ENCODE assay signal across 8 cellular contexts in genomic region chr4:6716018-6716911, GRCh38. TPM values are rescaled to one million over a fixed set of nuclear protein-coding genes. Genes with fewer than 3 reads are reported as not detected.
DNase-seq lines count a peak whose midpoint lies in the region; ATAC-seq and TF ChIP-seq lines count a peak whose summit lies in the region.

Gene BLOC1S4 (plus strand): TSS chr4:6716174. CDS start chr4:6716210, 36 bp downstream.

- no peak for TF ChIP-seq EP300 in transverse colon (IDR thresholded peaks at IDR 0.05; ENCODE audit: low read depth)

- no peaks in the 10 kb centered on the region for H3K9me3 ChIP-seq in transverse colon

- H3K4me1 Mint-ChIP-seq in activated naive CD8-positive, alpha-beta T cell treated with anti-CD3 and anti-CD28 coated beads, Interleukin-2, amount 50 U/mL, for 24 hours: peaks cover 31% of the 10 kb centered on the region

- H3K36me3 Mint-ChIP-seq in activated naive CD8-positive, alpha-beta T cell treated with anti-CD3 and anti-CD28 coated beads, Interleukin-2, amount 50 U/mL, for 24 hours (ENCODE audit: low read depth): peaks cover 6% of the 10 kb centered on the region

- H3K4me3 Mint-ChIP-seq in activated naive CD8-positive, alpha-beta T cell treated with anti-CD3 and anti-CD28 coated beads, Interleukin-2, amount 50 U/mL, for 24 hours: peak within 1 kb of the TSS; percentile 91

- H3K27me3 ChIP-seq in transverse colon: no peaks in the 10 kb centered on the region

- peak within 1 kb of the TSS; percentile 99 for H3K27ac Mint-ChIP-seq in activated naive CD8-positive, alpha-beta T cell treated with anti-CD3 and anti-CD28 coated beads, Interleukin-2, amount 50 U/mL, for 24 hours

- 0 to 1% methylated on average over 34 to 71 of the region's 109 CpGs for WGBS in transverse colon (ENCODE audit: low coverage in 1 of 2), 2 donors

- H3K36me3 ChIP-seq in transverse colon: no peaks in the 10 kb centered on the region

- intact Hi-C loops in cardiac septum (cut with DNase I): loop anchor here (1.0 to 10.0 kb wide), 4 partner anchors 66 to 329 kb away; partner anchors contain the start of genes KIAA0232, MRFAP1 and TADA2B
- intact Hi-C loops in transverse colon (cut with DNase I; ENCODE audit: low total_unique reads): loop anchor here (10.0 kb wide), 1 partner anchor 189 kb away; the partner anchor contains the start of gene TBC1D14

- peak within 1 kb of the TSS; percentile 69 to 84 (median 74) for H3K4me3 ChIP-seq in transverse colon

- peak in 2 of 5 experiments; percentile 10 to 41 for TF ChIP-seq CTCF in transverse colon (IDR thresholded peaks at IDR 0.05)

- H3K4me1 ChIP-seq in transverse colon: peaks cover 4 to 26% (median 12%) of the 10 kb centered on the region in 4 donors

- peak; percentile 83 for ATAC-seq in HG02588 (IDR thresholded peaks at IDR 0.05; ENCODE audit: unreplicated experiment)
- ATAC-seq in activated naive CD8-positive, alpha-beta T cell treated with anti-CD3 and anti-CD28 coated beads, Interleukin-2, amount 50 U/mL, for 24 hours: peak; percentile 81

- peak; percentile 95 for TF ChIP-seq POLR2A in GM10847 (IDR thresholded peaks at IDR 0.05; ENCODE audit: extremely low read depth, insufficient read length)
- peak; percentile 84 for TF ChIP-seq POLR2A in transverse colon (IDR thresholded peaks at IDR 0.05)

- no peaks in the 10 kb centered on the region for H3K9me3 Mint-ChIP-seq in activated naive CD8-positive, alpha-beta T cell treated with anti-CD3 and anti-CD28 coated beads, Interleukin-2, amount 50 U/mL, for 24 hours

- peak within 1 kb of the TSS; percentile 92 to 94 (median 93) for H3K27ac ChIP-seq in transverse colon

- DNase-seq in NCI-H1092 (lab: John Stamatoyannopoulos, UW) (peak; percentile 88), SW480 (ENCODE audit: low spot score) (peak; percentile 74), cardiac septum (ENCODE audit: low spot score) (peak; percentile 92), pons (ENCODE audit: low spot score) (peak; percentile 88), transverse colon (peak; percentile 90)
- peak; percentile 89 for DNase-seq in activated naive CD8-positive, alpha-beta T cell treated with anti-CD3 and anti-CD28 coated beads, Interleukin-2, amount 50 U/mL, for 24 hours

- in situ Hi-C loops in transverse colon (cut with MboI; ENCODE audit: low pct_ligation_motif_present in 1 of 4, low pct_unique_long_range_greater_than_20kb in 1 of 4, low sequenced_read_pairs in 3 of 4): loop anchor here in 3 of 4 donors (5.0 to 25.0 kb wide), 4 partner anchors 161 to 359 kb away; partner anchors contain the start of gene GRPEL1 (in 1 of the 3)

- peaks cover 3% of the 10 kb centered on the region for H3K27me3 Mint-ChIP-seq in activated naive CD8-positive, alpha-beta T cell treated with anti-CD3 and anti-CD28 coated beads, Interleukin-2, amount 50 U/mL, for 24 hours

RNA-seq across cellular contexts. Expression of gene BLOC1S4, which starts in this region (rescaled TPM):
- total RNA-seq in cardiac septum (7.5 TPM), transverse colon (10 to 100 TPM in 3 of 4 donors, under 1 TPM in 1; 1.00 to 18.8 (median 12.4) TPM)

Comparison
In these comparisons a context has a peak if more than half of its experiments do, and no peak if none do; other contexts are left out.
1. Peak in every context shown above with its lines: DNase-seq, ATAC-seq, H3K4me3 ChIP-seq and H3K27ac ChIP-seq.